ENCODE assay signal across 20 cellular contexts in the genomic region with DNA sequence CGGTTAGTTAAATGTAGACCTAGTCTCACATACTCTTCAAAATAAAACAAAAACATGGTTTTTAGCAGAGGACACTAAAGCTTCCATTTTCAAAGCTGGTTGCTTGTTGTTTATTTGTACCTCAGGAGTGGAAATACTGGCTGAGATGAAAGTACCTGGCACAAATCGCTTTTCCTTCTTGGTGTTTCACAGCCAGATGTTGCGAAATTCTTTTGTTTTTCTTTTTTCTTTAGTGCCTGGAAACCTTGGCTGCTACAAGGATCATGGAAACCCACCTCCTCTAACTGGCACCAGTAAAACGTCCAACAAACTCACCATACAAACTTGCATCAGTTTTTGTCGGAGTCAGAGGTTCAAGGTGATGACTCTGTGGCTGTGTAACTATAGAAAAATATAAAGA. TPM values are rescaled to one million over a fixed set of nuclear protein-coding genes. Genes with fewer than 3 reads are reported as not detected.
A peak's percentile ranks its signal among the peaks of the same experiment; 100 is the strongest.
DNase-seq lines count a peak whose midpoint lies in the region; ATAC-seq, FAIRE-seq and TF ChIP-seq lines count a peak whose summit lies in the region.
"Had no signal": no experiment of that assay in that cellular context is flagged by ENCODE, and none has a peak within 500 bp of the region (broad histone marks: within the 10 kb centered on the region; RNA-seq: fewer than 3 reads in every experiment).

No MANE protein-coding gene starts in this region.

- intact Hi-C loops in left lung (cut with DNase I) (no loop called here), heart left ventricle (cut with DNase I) (no loop called here)

- TF ChIP-seq RAD21 in Ishikawa (IDR thresholded peaks at IDR 0.05; ENCODE audit: low read depth), result no peak

- no peak for TF ChIP-seq POLR2A in suprapubic skin (IDR thresholded peaks at IDR 0.05)
- TF ChIP-seq POLR2A in heart left ventricle (IDR thresholded peaks at IDR 0.05), result no peak

- H3K4me3 ChIP-seq in cardiac fibroblast (replicated peaks in 1 of 2; ENCODE audit: low read depth in 2 of 2, low read length in 2 of 2) (no peak overlapping the region), left lung (no peak overlapping the region), suprapubic skin (no peak overlapping the region), heart left ventricle (no peak overlapping the region), small intestine (ENCODE audit: low read depth in 1 of 2, low read length in 2 of 2) (no peak overlapping the region)

- H3K4me1 ChIP-seq in left lung (peaks cover 0 to 26% of the 10 kb centered on the region in 2 donors), suprapubic skin (peaks cover 12% of the 10 kb centered on the region), heart left ventricle (peaks cover 0 to 10% (median 0%) of the 10 kb centered on the region in 12 donors), small intestine (ENCODE audit: control insufficient read depth in 2 of 2, insufficient read depth in 1 of 2, low read depth in 1 of 2, low read length in 1 of 2) (no peaks in the 10 kb centered on the region)
- H3K4me1 ChIP-seq: BE2C had no signal

- FAIRE-seq in small intestine (lab: Jason Lieb, UNC), result no peak
- FAIRE-seq: D721Med, G401.6, GM12891 had no signal

- peak; percentile 41 for ATAC-seq in left lung
- no peak for ATAC-seq in heart left ventricle
- no peak for ATAC-seq in HG02938 (IDR thresholded peaks at IDR 0.05; ENCODE audit: unreplicated experiment)

- no peaks in the 10 kb centered on the region for H3K9me3 ChIP-seq in left lung
- H3K9me3 ChIP-seq in suprapubic skin, result no peaks in the 10 kb centered on the region
- H3K9me3 ChIP-seq in heart left ventricle, result peaks cover 0 to 3% (median 0%) of the 10 kb centered on the region in 12 donors
- H3K9me3 ChIP-seq in small intestine (ENCODE audit: control insufficient read depth, low read depth), result no peaks in the 10 kb centered on the region
- H3K9me3 ChIP-seq: BE2C had no signal

- H3K27ac ChIP-seq in left lung (no peak overlapping the region), suprapubic skin (peak overlapping the region; percentile 52), heart left ventricle (no peak overlapping the region), small intestine (ENCODE audit: low read depth in 1 of 2, low read length in 1 of 2) (no peak overlapping the region)

- TF ChIP-seq EP300 in Ishikawa (IDR thresholded peaks at IDR 0.05; ENCODE audit: borderline replicate concordance) (no peak), suprapubic skin (IDR thresholded peaks at IDR 0.05) (no peak)

- H3K36me3 ChIP-seq in left lung (peaks cover 0 to 12% of the 10 kb centered on the region in 2 donors), suprapubic skin (peaks cover 27% of the 10 kb centered on the region), heart left ventricle (peaks cover 0 to 36% (median 20%) of the 10 kb centered on the region in 9 donors), small intestine (ENCODE audit: control insufficient read depth in 2 of 2, insufficient read depth in 2 of 2, low read length in 2 of 2) (no peaks in the 10 kb centered on the region)
- H3K36me3 ChIP-seq: BE2C had no signal

- TF ChIP-seq CTCF in cardiac fibroblast (IDR thresholded peaks at IDR 0.05; ENCODE audit: low read depth, low read length) (no peak), left lung (IDR thresholded peaks at IDR 0.05) (no peak), suprapubic skin (IDR thresholded peaks at IDR 0.05) (no peak), heart left ventricle (IDR thresholded peaks at IDR 0.05) (no peak)

- H3K27me3 ChIP-seq in left lung (no peaks in the 10 kb centered on the region), suprapubic skin (no peaks in the 10 kb centered on the region), heart left ventricle (no peaks in the 10 kb centered on the region), small intestine (ENCODE audit: control insufficient read depth in 2 of 2, insufficient read depth in 2 of 2, low read length in 2 of 2) (no peaks in the 10 kb centered on the region)
- H3K27me3 ChIP-seq: BE2C had no signal

- peak; percentile 53 to 77 for DNase-seq in cardiac fibroblast (ENCODE audit: low read depth in 2 of 2)
- no peak for DNase-seq in left lung
- DNase-seq in suprapubic skin (ENCODE audit: low spot score in 2 of 2), result no peak
- DNase-seq in heart left ventricle, result no peak
- no peak for DNase-seq in small intestine
- DNase-seq: BE2C, DMS79 treated with DMSO at 0.1 percent for 48 hours, Kasumi-1, MV-4-11, NCI-H1436 treated with DMSO at 0.1 percent for 48 hours, NCI-H2081, NCI-H526, OCI-M1, RPMI8226 had no signal

- WGBS in suprapubic skin, result 43% methylated on average over 5 of the region's 5 CpGs
- 84 to 92% (median 85%) methylated on average over 5 of the region's 5 CpGs for WGBS in heart left ventricle, 4 donors
- 74 to 77% (median 75%) methylated on average over 5 of the region's 5 CpGs for WGBS in small intestine, 3 donors

TF ChIP-seq in Ishikawa, 13 proteins besides CTCF, POLR2A, EP300 and RAD21:
- TF ChIP-seq CEBPB (IDR thresholded peaks at IDR 0.05) (peak; percentile 85), FOXM1 (IDR thresholded peaks at IDR 0.05; ENCODE audit: borderline replicate concordance, low read depth) (no peak)

RNA-seq across cellular contexts. Expression of a gene that starts 48.3 kb away (rescaled TPM):
- total RNA-seq in left lung, result 10 to 100 TPM; 24.6 to 42.3 TPM
- 10 to 100 TPM; 51.6 to 71.1 (median 60.9) TPM for total RNA-seq in suprapubic skin
- total RNA-seq in heart left ventricle, result 10 to 100 TPM; 30.5 to 67.8 (median 46.6) TPM
- polyA plus RNA-seq in heart left ventricle, result 10 to 100 TPM; 24.3 to 25.2 TPM
- polyA plus RNA-seq in small intestine, result 10 to 100 TPM in 1 of 3 donors, 1 to 10 TPM in 2; 1.1 to 11.5 (median 2.4) TPM
- total RNA-seq: CD4-positive, alpha-beta memory T cell had no signal
- polyA plus RNA-seq: CD4-positive, alpha-beta memory T cell had no signal

RNA-seq across cellular contexts. Expression of a gene that starts 59.5 kb away (rescaled TPM):
- under 1 TPM in 1 of 2 donors, not detected in 1; 0.29 TPM for total RNA-seq in left lung
- total RNA-seq in suprapubic skin, result not detected
- under 1 TPM in 1 of 9 donors, not detected in 8; 0.40 TPM for total RNA-seq in heart left ventricle
- polyA plus RNA-seq in heart left ventricle, result not detected
- polyA plus RNA-seq in small intestine, result not detected
- total RNA-seq: CD4-positive, alpha-beta memory T cell had no signal
- polyA plus RNA-seq: CD4-positive, alpha-beta memory T cell had no signal

Comparison
In these comparisons a context has a peak if more than half of its experiments do, and no peak if none do; other contexts are left out.
1. DNase-seq: peak in cardiac fibroblast (2 of 2); none in left lung (0 of 2), suprapubic skin (0 of 2), heart left ventricle (0 of 5) and small intestine (single experiment).